ENCODE assay signal across 11 cellular contexts in genomic region chr3:171875923-171876412, GRCh38. TPM values are rescaled to one million over a fixed set of nuclear protein-coding genes. Genes with fewer than 3 reads are reported as not detected.
DNase-seq lines count a peak whose midpoint lies in the region; ATAC-seq and TF ChIP-seq lines count a peak whose summit lies in the region.
"Had no signal": no experiment of that assay in that cellular context is flagged by ENCODE, and none has a peak within 500 bp of the region (broad histone marks: within the 10 kb centered on the region; RNA-seq: fewer than 3 reads in every experiment).

No MANE protein-coding gene starts in this region.

- H3K4me1 ChIP-seq in tibial nerve = peaks cover 0 to 54% (median 15%) of the 10 kb centered on the region in 4 donors

- WGBS in tibial nerve, 2 donors = 54 to 61% methylated on average over 4 of the region's 4 CpGs

- peak overlapping the region in 3 of 4 donors; percentile 24 to 83 (median 77) for H3K27ac ChIP-seq in tibial nerve

- no peaks in the 10 kb centered on the region for H3K9me3 Mint-ChIP-seq in activated CD4-positive, alpha-beta T cell treated with anti-CD3 and anti-CD28 coated beads for 36 hours (ENCODE audit: low read depth)
- no peaks in the 10 kb centered on the region for H3K9me3 Mint-ChIP-seq in activated naive CD8-positive, alpha-beta T cell treated with anti-CD3 and anti-CD28 coated beads, Interleukin-2, amount 50 U/mL, for 24 hours
- H3K9me3 Mint-ChIP-seq in activated naive CD4-positive, alpha-beta T cell treated with anti-CD3 and anti-CD28 coated beads for 36 hours = no peaks in the 10 kb centered on the region
- H3K9me3 Mint-ChIP-seq in T-cell = no peaks in the 10 kb centered on the region
- H3K9me3 Mint-ChIP-seq: natural killer cell had no signal

- no peaks in the 10 kb centered on the region for H3K36me3 ChIP-seq in tibial nerve

- no peak overlapping the region for H3K4me3 Mint-ChIP-seq in activated CD4-positive, alpha-beta T cell treated with anti-CD3 and anti-CD28 coated beads for 36 hours
- no peak overlapping the region for H3K4me3 Mint-ChIP-seq in activated naive CD8-positive, alpha-beta T cell treated with anti-CD3 and anti-CD28 coated beads, Interleukin-2, amount 50 U/mL, for 24 hours
- H3K4me3 Mint-ChIP-seq in activated naive CD4-positive, alpha-beta T cell treated with anti-CD3 and anti-CD28 coated beads for 36 hours = no peak overlapping the region
- H3K4me3 Mint-ChIP-seq in T-cell = no peak overlapping the region
- H3K4me3 Mint-ChIP-seq: natural killer cell had no signal

- peaks cover 9% of the 10 kb centered on the region for H3K4me1 Mint-ChIP-seq in activated CD4-positive, alpha-beta T cell treated with anti-CD3 and anti-CD28 coated beads for 36 hours
- peaks cover 34% of the 10 kb centered on the region for H3K4me1 Mint-ChIP-seq in activated naive CD8-positive, alpha-beta T cell treated with anti-CD3 and anti-CD28 coated beads, Interleukin-2, amount 50 U/mL, for 24 hours
- peaks cover 4% of the 10 kb centered on the region for H3K4me1 Mint-ChIP-seq in activated naive CD4-positive, alpha-beta T cell treated with anti-CD3 and anti-CD28 coated beads for 36 hours (ENCODE audit: low read depth)
- no peaks in the 10 kb centered on the region for H3K4me1 Mint-ChIP-seq in T-cell

- H3K27me3 ChIP-seq in tibial nerve = no peaks in the 10 kb centered on the region

- intact Hi-C loops in activated CD4-positive, alpha-beta T cell treated with anti-CD3 and anti-CD28 coated beads for 36 hours (cut with DNase I, micrococcal nuclease) = no loop called here
- intact Hi-C loops in activated naive CD4-positive, alpha-beta T cell treated with anti-CD3 and anti-CD28 coated beads for 36 hours (cut with micrococcal nuclease) = loop anchor here (1.0 kb wide), 2 partner anchors 14 to 30 kb away; no protein-coding TSS in a partner anchor

- no peak for TF ChIP-seq POLR2A in tibial nerve (IDR thresholded peaks at IDR 0.05)

- CTCF ChIA-PET in activated CD4-positive, alpha-beta T cell treated with anti-CD3 and anti-CD28 coated beads for 36 hours (lab: Charles Lee) = interaction anchor here (1.0 kb wide), 1 partner anchor 8 kb away, joined by 3 read pairs; no protein-coding TSS in a partner anchor
- CTCF ChIA-PET in activated naive CD4-positive, alpha-beta T cell treated with anti-CD3 and anti-CD28 coated beads for 36 hours (lab: Charles Lee) = no interaction called here
- CTCF ChIA-PET in T-cell (lab: Charles Lee) = interaction anchor here in 1 of 2 donors (1.0 kb wide), 1 partner anchor 10 kb away, joined by 3 read pairs; no protein-coding TSS in a partner anchor

- no peak for TF ChIP-seq CTCF in tibial nerve (IDR thresholded peaks at IDR 0.05)

- TF ChIP-seq EP300 in tibial nerve (IDR thresholded peaks at IDR 0.05) = no peak

- H3K27me3 Mint-ChIP-seq in activated CD4-positive, alpha-beta T cell treated with anti-CD3 and anti-CD28 coated beads for 36 hours = peaks cover 5% of the 10 kb centered on the region
- H3K27me3 Mint-ChIP-seq in activated naive CD8-positive, alpha-beta T cell treated with anti-CD3 and anti-CD28 coated beads, Interleukin-2, amount 50 U/mL, for 24 hours = peaks cover 19% of the 10 kb centered on the region
- H3K27me3 Mint-ChIP-seq in activated naive CD4-positive, alpha-beta T cell treated with anti-CD3 and anti-CD28 coated beads for 36 hours (ENCODE audit: low read depth) = peaks cover 12% of the 10 kb centered on the region
- peaks cover 15 to 21% of the 10 kb centered on the region in 2 donors for H3K27me3 Mint-ChIP-seq in T-cell

- no peaks in the 10 kb centered on the region for H3K36me3 Mint-ChIP-seq in activated CD4-positive, alpha-beta T cell treated with anti-CD3 and anti-CD28 coated beads for 36 hours (ENCODE audit: low read depth)
- no peaks in the 10 kb centered on the region for H3K36me3 Mint-ChIP-seq in activated naive CD8-positive, alpha-beta T cell treated with anti-CD3 and anti-CD28 coated beads, Interleukin-2, amount 50 U/mL, for 24 hours (ENCODE audit: low read depth)
- no peaks in the 10 kb centered on the region for H3K36me3 Mint-ChIP-seq in activated naive CD4-positive, alpha-beta T cell treated with anti-CD3 and anti-CD28 coated beads for 36 hours (ENCODE audit: low read depth)
- H3K36me3 Mint-ChIP-seq in T-cell = no peaks in the 10 kb centered on the region
- H3K36me3 Mint-ChIP-seq: natural killer cell had no signal

- peak; percentile 65 for ATAC-seq in activated CD4-positive, alpha-beta T cell treated with anti-CD3 and anti-CD28 coated beads for 36 hours
- peak; percentile 77 for ATAC-seq in activated naive CD8-positive, alpha-beta T cell treated with anti-CD3 and anti-CD28 coated beads, Interleukin-2, amount 50 U/mL, for 24 hours
- ATAC-seq in HG02678 (IDR thresholded peaks at IDR 0.05; ENCODE audit: unreplicated experiment) (no peak), T-cell (replicated peaks in 1 of 4) (no peak)
- ATAC-seq: natural killer cell had no signal

- no peaks in the 10 kb centered on the region for H3K9me3 ChIP-seq in tibial nerve

- peak; percentile 15 for DNase-seq in activated CD4-positive, alpha-beta T cell treated with anti-CD3 and anti-CD28 coated beads for 36 hours
- DNase-seq in activated CD4-positive, alpha-beta T cell treated with anti-CD3 and anti-CD28 coated beads for 1 hour = no peak
- no peak for DNase-seq in activated naive CD8-positive, alpha-beta T cell treated with anti-CD3 and anti-CD28 coated beads, Interleukin-2, amount 50 U/mL, for 24 hours
- DNase-seq in kidney tubule cell (ENCODE audit: low spot score) = peak; percentile 73
- DNase-seq in tibial nerve (ENCODE audit: low spot score in 2 of 2) = no peak
- DNase-seq in activated naive CD4-positive, alpha-beta T cell treated with anti-CD3 and anti-CD28 coated beads for 36 hours = no peak
- DNase-seq in T-cell = no peak
- DNase-seq: Karpas-422, natural killer cell had no signal

- H3K27ac Mint-ChIP-seq in activated CD4-positive, alpha-beta T cell treated with anti-CD3 and anti-CD28 coated beads for 36 hours = no peak overlapping the region
- peak overlapping the region; percentile 62 for H3K27ac Mint-ChIP-seq in activated naive CD8-positive, alpha-beta T cell treated with anti-CD3 and anti-CD28 coated beads, Interleukin-2, amount 50 U/mL, for 24 hours
- H3K27ac Mint-ChIP-seq in activated naive CD4-positive, alpha-beta T cell treated with anti-CD3 and anti-CD28 coated beads for 36 hours = no peak overlapping the region
- no peak overlapping the region for H3K27ac Mint-ChIP-seq in T-cell
- H3K27ac Mint-ChIP-seq: natural killer cell had no signal

- POLR2A ChIA-PET in activated CD4-positive, alpha-beta T cell treated with anti-CD3 and anti-CD28 coated beads for 36 hours (lab: Charles Lee) = no interaction called here
- POLR2A ChIA-PET in T-cell (lab: Charles Lee) = no interaction called here

- no peak overlapping the region for H3K4me3 ChIP-seq in tibial nerve

RNA-seq across cellular contexts. Expression of gene TMEM212, which starts 32.8 kb away (rescaled TPM):
- total RNA-seq in activated CD4-positive, alpha-beta T cell treated with anti-CD3 and anti-CD28 coated beads for 36 hours = not detected
- total RNA-seq in tibial nerve (not detected), T-cell (not detected)
- total RNA-seq in activated naive CD4-positive, alpha-beta T cell treated with anti-CD3 and anti-CD28 coated beads for 36 hours = not detected
- total RNA-seq: glomerular endothelial cell, natural killer cell had no signal

Comparison
In these comparisons a context has a peak if more than half of its experiments do, and no peak if none do; other contexts are left out.
1. DNase-seq: peak in activated CD4-positive, alpha-beta T cell treated with anti-CD3 and anti-CD28 coated beads for 36 hours (single experiment) and kidney tubule cell (single experiment); none in activated CD4-positive, alpha-beta T cell treated with anti-CD3 and anti-CD28 coated beads for 1 hour (single experiment), activated naive CD8-positive, alpha-beta T cell treated with anti-CD3 and anti-CD28 coated beads, Interleukin-2, amount 50 U/mL, for 24 hours (single experiment), tibial nerve (0 of 2), activated naive CD4-positive, alpha-beta T cell treated with anti-CD3 and anti-CD28 coated beads for 36 hours (single experiment) and T-cell (0 of 34).
2. ATAC-seq: peak in activated CD4-positive, alpha-beta T cell treated with anti-CD3 and anti-CD28 coated beads for 36 hours (single experiment) and activated naive CD8-positive, alpha-beta T cell treated with anti-CD3 and anti-CD28 coated beads, Interleukin-2, amount 50 U/mL, for 24 hours (single experiment); none in HG02678 (single experiment) and T-cell (0 of 4).